In genomic region chr2:113818382-113818951, GRCh38 we compare ENCODE assay signal across 9 cellular contexts.
DNase-seq lines count a peak whose midpoint lies in the region; FAIRE-seq and TF ChIP-seq lines count a peak whose summit lies in the region.
"Had no signal": no experiment of that assay in that cellular context is flagged by ENCODE, and none has a peak within 500 bp of the region (broad histone marks: within the 10 kb centered on the region; RNA-seq: fewer than 3 reads in every experiment).

No MANE protein-coding gene starts in this region.

- H3K27me3 ChIP-seq in endothelial cell of umbilical vein (ENCODE audit: control insufficient read depth in 2 of 2, insufficient read depth in 2 of 2, low read length in 2 of 2) = no peaks in the 10 kb centered on the region
- H3K27me3 ChIP-seq in muscle layer of colon (ENCODE audit: control insufficient read depth in 1 of 2, insufficient read depth in 2 of 2, low read length in 2 of 2) = no peaks in the 10 kb centered on the region
- H3K27me3 ChIP-seq in CD8-positive, alpha-beta memory T cell (ENCODE audit: insufficient read depth, low read length, poor library complexity, severe bottlenecking) = no peaks in the 10 kb centered on the region

- no peaks in the 10 kb centered on the region for H3K4me1 Mint-ChIP-seq in activated CD4-positive, alpha-beta T cell treated with anti-CD3 and anti-CD28 coated beads, Interleukin-2, amount 10 ng/mL, durations not matched to agents 24 days and 14 days
- H3K4me1 Mint-ChIP-seq in CD8-positive, alpha-beta memory T cell = no peaks in the 10 kb centered on the region

- TF ChIP-seq CTCF in AG09319 (IDR thresholded peaks at IDR 0.05; ENCODE audit: low read depth, low read length) (no peak), endothelial cell of umbilical vein (IDR thresholded peaks at IDR 0.05; ENCODE audit: extremely low read depth in 1 of 2, insufficient read depth in 1 of 2, low read depth in 1 of 2, low read length in 2 of 2) (no peak)

- peak; percentile 90 for FAIRE-seq in endothelial cell of umbilical vein (lab: Jason Lieb, UNC)
- FAIRE-seq: G401.6 had no signal

- H3K4me1 ChIP-seq in endothelial cell of umbilical vein (ENCODE audit: control insufficient read depth, extremely low read depth, insufficient read depth, low read length) (peaks cover 11% of the 10 kb centered on the region), muscle layer of colon (ENCODE audit: insufficient read depth, low read length) (peaks cover 18% of the 10 kb centered on the region)
- H3K4me1 ChIP-seq in CD8-positive, alpha-beta memory T cell (ENCODE audit: insufficient read depth, low read length) = no peaks in the 10 kb centered on the region

- dilution Hi-C loops in endothelial cell of umbilical vein (cut with MboI; ENCODE audit: extremely low pct_ligation_motif_present, low sequenced_read_pairs) = no loop called here

- H3K9me3 Mint-ChIP-seq in activated CD4-positive, alpha-beta T cell treated with anti-CD3 and anti-CD28 coated beads, Interleukin-2, amount 10 ng/mL, durations not matched to agents 24 days and 14 days = no peaks in the 10 kb centered on the region
- no peaks in the 10 kb centered on the region for H3K9me3 Mint-ChIP-seq in CD8-positive, alpha-beta memory T cell

- no peak for TF ChIP-seq POLR2A in endothelial cell of umbilical vein (IDR thresholded peaks at IDR 0.05; ENCODE audit: low read depth, low read length)

- intact Hi-C loops in endothelial cell of umbilical vein (cut with micrococcal nuclease) = loop anchor here (1.0 kb wide), 2 partner anchors 62 to 71 kb away; partner anchors contain the start of gene SLC35F5
- intact Hi-C loops in activated CD4-positive, alpha-beta T cell treated with anti-CD3 and anti-CD28 coated beads, Interleukin-2, amount 10 ng/mL, durations not matched to agents 24 days and 14 days (cut with micrococcal nuclease) = no loop called here

- no peak overlapping the region for H3K4me3 ChIP-seq in endothelial cell of umbilical vein (replicated peaks in 1 of 3; ENCODE audit: insufficient read depth in 1 of 3, low read depth in 1 of 3, low read length in 3 of 3)
- H3K4me3 ChIP-seq in muscle layer of colon (ENCODE audit: low read depth in 1 of 2, low read length in 2 of 2) = peak overlapping the region; percentile 3 to 17
- H3K4me3 ChIP-seq in CD8-positive, alpha-beta memory T cell (ENCODE audit: low read length) = no peak overlapping the region

- H3K4me2 ChIP-seq in endothelial cell of umbilical vein (ENCODE audit: insufficient read depth, low read length) = peak overlapping the region; percentile 62

- POLR2A ChIA-PET in endothelial cell of umbilical vein (lab: Charles Lee) = interaction anchor here (0.9 kb wide), 1 partner anchor 71 kb away, joined by 4 read pairs; the partner anchor contains the start of gene ACTR3
- POLR2A ChIA-PET in CD8-positive, alpha-beta memory T cell (lab: Charles Lee) = no interaction called here

- H3K79me2 ChIP-seq in endothelial cell of umbilical vein (ENCODE audit: control insufficient read depth, insufficient read depth, low read length) = no peaks in the 10 kb centered on the region

- CTCF ChIA-PET in endothelial cell of umbilical vein (lab: Charles Lee) = interaction anchor here (1.0 to 2.3 kb wide), 4 partner anchors 9 to 62 kb away, joined by 3 to 10 read pairs (median 6); partner anchors contain the start of gene SLC35F5
- CTCF ChIA-PET in CD8-positive, alpha-beta memory T cell (lab: Charles Lee) = no interaction called here

- H3K4me3 Mint-ChIP-seq in activated CD4-positive, alpha-beta T cell treated with anti-CD3 and anti-CD28 coated beads, Interleukin-2, amount 10 ng/mL, durations not matched to agents 24 days and 14 days = no peak overlapping the region
- no peak overlapping the region for H3K4me3 Mint-ChIP-seq in CD8-positive, alpha-beta memory T cell

- H3K27ac ChIP-seq in endothelial cell of umbilical vein (ENCODE audit: insufficient read depth, low read depth, low read length) (no peak overlapping the region), muscle layer of colon (ENCODE audit: low read depth, low read length) (peak overlapping the region; percentile 24)
- H3K27ac ChIP-seq in CD8-positive, alpha-beta memory T cell (ENCODE audit: low read depth, low read length) = no peak overlapping the region

- no peak overlapping the region for H3K27ac Mint-ChIP-seq in activated CD4-positive, alpha-beta T cell treated with anti-CD3 and anti-CD28 coated beads, Interleukin-2, amount 10 ng/mL, durations not matched to agents 24 days and 14 days
- no peak overlapping the region for H3K27ac Mint-ChIP-seq in CD8-positive, alpha-beta memory T cell

- no peaks in the 10 kb centered on the region for H3K36me3 ChIP-seq in endothelial cell of umbilical vein (ENCODE audit: control insufficient read depth in 2 of 2, extremely low read depth in 1 of 2, insufficient read depth in 2 of 2, low read length in 2 of 2)
- H3K36me3 ChIP-seq in muscle layer of colon (ENCODE audit: insufficient read depth, low read length) = no peaks in the 10 kb centered on the region
- H3K36me3 ChIP-seq in CD8-positive, alpha-beta memory T cell (ENCODE audit: insufficient read depth, low read length) = no peaks in the 10 kb centered on the region

- H2AFZ ChIP-seq in endothelial cell of umbilical vein (ENCODE audit: low read depth, low read length) = peak overlapping the region; percentile 36

- H4K20me1 ChIP-seq in endothelial cell of umbilical vein (replicated peaks; ENCODE audit: control insufficient read depth, extremely low read depth, insufficient read depth, low read length) = no peaks in the 10 kb centered on the region

- no peak overlapping the region for H3K9ac ChIP-seq in endothelial cell of umbilical vein (replicated peaks; ENCODE audit: extremely low read depth, insufficient read depth, low read length)
- no peak overlapping the region for H3K9ac ChIP-seq in muscle layer of colon (ENCODE audit: low read length)

- no peaks in the 10 kb centered on the region for H3K9me3 ChIP-seq in endothelial cell of umbilical vein (replicated peaks; ENCODE audit: control insufficient read depth, insufficient read depth, low read length)
- H3K9me3 ChIP-seq in muscle layer of colon (ENCODE audit: low read length) = no peaks in the 10 kb centered on the region
- H3K9me3 ChIP-seq in CD8-positive, alpha-beta memory T cell (ENCODE audit: low read length) = no peaks in the 10 kb centered on the region

- DNase-seq in AG09319 (ENCODE audit: extremely low read depth, low read depth) (peak; percentile 96), NCI-H2029 treated with DMSO at 0.1 percent for 48 hours (lab: John Stamatoyannopoulos, UW) (peak; percentile 31), endothelial cell of umbilical vein (ENCODE audit: low read depth, low spot score) (peak; percentile 81), NCI-H446 treated with DMSO at 0.1 percent for 48 hours (lab: John Stamatoyannopoulos, UW) (no peak), SIG-M5 treated with dmso at 0.1 percent for 504 hours (lab: John Stamatoyannopoulos, UW; ENCODE audit: unreplicated experiment) (no peak)
- no peak for DNase-seq in activated CD4-positive, alpha-beta T cell treated with anti-CD3 and anti-CD28 coated beads, Interleukin-2, amount 10 ng/mL, durations not matched to agents 24 days and 14 days
- no peak for DNase-seq in CD8-positive, alpha-beta memory T cell

- no peaks in the 10 kb centered on the region for H3K27me3 Mint-ChIP-seq in activated CD4-positive, alpha-beta T cell treated with anti-CD3 and anti-CD28 coated beads, Interleukin-2, amount 10 ng/mL, durations not matched to agents 24 days and 14 days
- no peaks in the 10 kb centered on the region for H3K27me3 Mint-ChIP-seq in CD8-positive, alpha-beta memory T cell

- no peaks in the 10 kb centered on the region for H3K36me3 Mint-ChIP-seq in activated CD4-positive, alpha-beta T cell treated with anti-CD3 and anti-CD28 coated beads, Interleukin-2, amount 10 ng/mL, durations not matched to agents 24 days and 14 days (ENCODE audit: low read depth)
- peaks cover 0 to 2% (median 0%) of the 10 kb centered on the region in 3 donors for H3K36me3 Mint-ChIP-seq in CD8-positive, alpha-beta memory T cell

- H3K9me1 ChIP-seq in endothelial cell of umbilical vein (replicated peaks; ENCODE audit: control insufficient read depth, extremely low read depth, insufficient read depth, low read length) = no peaks in the 10 kb centered on the region

- no TSS peak for BruUV-seq in endothelial cell of umbilical vein (replicated peaks; lab: Mats Ljungman, UMichigan)

TF ChIP-seq in endothelial cell of umbilical vein, 7 proteins besides CTCF, POLR2A, EP300 and RAD21:
- peak; percentile 93 for TF ChIP-seq FOS (IDR thresholded peaks at IDR 0.05; ENCODE audit: borderline replicate concordance, insufficient read depth, low read length)
- no peak for TF ChIP-seq MAX (IDR thresholded peaks at IDR 0.05; ENCODE audit: insufficient read depth, insufficient read length)
- TF ChIP-seq EZH2 (IDR thresholded peaks at IDR 0.05; ENCODE audit: borderline replicate concordance, low read depth, low read length, severe bottlenecking) = no peak
- peak; percentile 40 for TF ChIP-seq POLR2AphosphoS5 (IDR thresholded peaks at IDR 0.05; ENCODE audit: insufficient read depth, low read depth, low read length)
- TF ChIP-seq GATA2 (IDR thresholded peaks at IDR 0.05; ENCODE audit: insufficient read depth, insufficient read length, low read depth, low read length) = no peak
- no peak for TF ChIP-seq MYC (IDR thresholded peaks at IDR 0.05; ENCODE audit: low read depth, low read length)
- peak; percentile 42 for TF ChIP-seq JUN (IDR thresholded peaks at IDR 0.05; ENCODE audit: borderline replicate concordance, insufficient read depth, insufficient read length, low read depth)

Comparison
In these comparisons a context has a peak if more than half of its experiments do, and no peak if none do; other contexts are left out.
1. DNase-seq: peak in AG09319 (single experiment), NCI-H2029 treated with DMSO at 0.1 percent for 48 hours (single experiment) and endothelial cell of umbilical vein (single experiment); none in activated CD4-positive, alpha-beta T cell treated with anti-CD3 and anti-CD28 coated beads, Interleukin-2, amount 10 ng/mL, durations not matched to agents 24 days and 14 days (single experiment), NCI-H446 treated with DMSO at 0.1 percent for 48 hours (single experiment), SIG-M5 treated with dmso at 0.1 percent for 504 hours (single experiment) and CD8-positive, alpha-beta memory T cell (0 of 5).
2. H3K4me3 ChIP-seq: peak in muscle layer of colon (2 of 2); none in endothelial cell of umbilical vein (0 of 3) and CD8-positive, alpha-beta memory T cell (single experiment).